1 cellular context compared by ENCODE assay signal in the genomic region with DNA sequence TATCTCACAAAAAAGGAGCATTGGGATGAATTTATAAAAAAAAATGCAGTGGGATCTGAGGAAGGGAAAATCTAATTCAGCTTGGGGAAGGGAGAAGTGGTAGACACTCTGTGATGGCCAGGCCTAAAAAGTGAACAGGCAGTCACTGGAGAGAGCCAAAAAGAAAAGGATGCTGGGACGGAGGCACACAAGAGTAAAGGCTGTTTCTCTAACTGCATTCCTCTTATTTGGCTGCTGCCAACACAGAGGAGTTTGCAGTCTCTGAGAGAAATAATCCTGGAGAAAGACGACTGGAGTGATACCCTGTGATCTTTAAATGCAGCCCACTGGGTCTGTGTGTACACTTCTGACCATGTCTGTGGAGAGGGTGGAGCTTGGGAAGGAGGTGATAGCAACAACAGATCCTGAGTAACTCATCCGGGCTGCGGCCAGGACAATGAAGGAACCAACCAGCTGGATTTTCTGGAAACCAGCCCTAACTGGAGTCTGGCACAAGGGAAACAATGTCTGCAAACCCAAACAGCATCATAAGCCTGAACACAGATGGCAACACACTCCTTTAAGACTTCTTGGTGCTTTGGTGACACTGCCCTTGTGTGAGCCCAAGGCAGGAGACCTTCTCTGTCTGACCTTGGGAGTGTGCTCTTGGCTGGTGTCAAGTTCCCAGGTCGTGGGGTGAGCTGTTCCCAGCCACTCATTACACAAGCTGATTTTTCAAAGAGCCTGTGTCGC.
TF ChIP-seq lines count a peak whose summit lies in the region.

No MANE protein-coding gene starts in this region.

TF ChIP-seq in HepG2, 621 proteins besides CTCF, POLR2A, EP300 and RAD21:
- peak; percentile 38 for TF ChIP-seq RARA (CRISPR knock-in tag; IDR thresholded peaks at IDR 0.05)
- TF ChIP-seq PAF1 (CRISPR knock-in tag; IDR thresholded peaks at IDR 0.05), result no peak
- TF ChIP-seq, protein P1, sequence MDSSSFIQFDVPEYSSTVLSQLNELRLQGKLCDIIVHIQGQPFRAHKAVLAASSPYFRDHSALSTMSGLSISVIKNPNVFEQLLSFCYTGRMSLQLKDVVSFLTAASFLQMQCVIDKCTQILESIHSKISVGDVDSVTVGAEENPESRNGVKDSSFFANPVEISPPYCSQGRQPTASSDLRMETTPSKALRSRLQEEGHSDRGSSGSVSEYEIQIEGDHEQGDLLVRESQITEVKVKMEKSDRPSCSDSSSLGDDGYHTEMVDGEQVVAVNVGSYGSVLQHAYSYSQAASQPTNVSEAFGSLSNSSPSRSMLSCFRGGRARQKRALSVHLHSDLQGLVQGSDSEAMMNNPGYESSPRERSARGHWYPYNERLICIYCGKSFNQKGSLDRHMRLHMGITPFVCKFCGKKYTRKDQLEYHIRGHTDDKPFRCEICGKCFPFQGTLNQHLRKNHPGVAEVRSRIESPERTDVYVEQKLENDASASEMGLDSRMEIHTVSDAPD (CRISPR knock-in tag; IDR thresholded peaks at IDR 0.05), result no peak
- TF ChIP-seq POLR2AphosphoS5 (IDR thresholded peaks at IDR 0.05; ENCODE audit: low read depth, low read length), result no peak
- TF ChIP-seq WIZ (CRISPR knock-in tag; IDR thresholded peaks at IDR 0.05), result no peak
- peak; percentile 49; the same call in 1 of the 2 replicates for TF ChIP-seq SIX4 (CRISPR knock-in tag; IDR thresholded peaks at IDR 0.05)
- TF ChIP-seq TEF (CRISPR knock-in tag; IDR thresholded peaks at IDR 0.05), result no peak
- TF ChIP-seq DR1 (CRISPR knock-in tag; IDR thresholded peaks at IDR 0.05), result no peak
- no peak for TF ChIP-seq TEAD2 (CRISPR knock-in tag; IDR thresholded peaks at IDR 0.05)
- no peak for TF ChIP-seq ZNF235 (CRISPR knock-in tag; IDR thresholded peaks at IDR 0.05; ENCODE audit: borderline replicate concordance)
- TF ChIP-seq, protein P2, sequence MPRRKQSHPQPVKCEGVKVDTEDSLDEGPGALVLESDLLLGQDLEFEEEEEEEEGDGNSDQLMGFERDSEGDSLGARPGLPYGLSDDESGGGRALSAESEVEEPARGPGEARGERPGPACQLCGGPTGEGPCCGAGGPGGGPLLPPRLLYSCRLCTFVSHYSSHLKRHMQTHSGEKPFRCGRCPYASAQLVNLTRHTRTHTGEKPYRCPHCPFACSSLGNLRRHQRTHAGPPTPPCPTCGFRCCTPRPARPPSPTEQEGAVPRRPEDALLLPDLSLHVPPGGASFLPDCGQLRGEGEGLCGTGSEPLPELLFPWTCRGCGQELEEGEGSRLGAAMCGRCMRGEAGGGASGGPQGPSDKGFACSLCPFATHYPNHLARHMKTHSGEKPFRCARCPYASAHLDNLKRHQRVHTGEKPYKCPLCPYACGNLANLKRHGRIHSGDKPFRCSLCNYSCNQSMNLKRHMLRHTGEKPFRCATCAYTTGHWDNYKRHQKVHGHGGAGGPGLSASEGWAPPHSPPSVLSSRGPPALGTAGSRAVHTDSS (CRISPR knock-in tag; conservative IDR thresholded peaks at IDR 0.05), result no peak
- TF ChIP-seq SIX1 (CRISPR knock-in tag; IDR thresholded peaks at IDR 0.05; ENCODE audit: borderline replicate concordance), result peak; percentile 19; the same call in 1 of the 2 replicates
- no peak for TF ChIP-seq KLF11 (CRISPR knock-in tag; IDR thresholded peaks at IDR 0.05)
- no peak for TF ChIP-seq NBN (conservative IDR thresholded peaks at IDR 0.05)
- TF ChIP-seq ZKSCAN1 (IDR thresholded peaks at IDR 0.05; ENCODE audit: low read length), result no peak
- no peak for TF ChIP-seq ZFP91 (CRISPR knock-in tag; IDR thresholded peaks at IDR 0.05; ENCODE audit: borderline replicate concordance)
- TF ChIP-seq, protein P3, sequence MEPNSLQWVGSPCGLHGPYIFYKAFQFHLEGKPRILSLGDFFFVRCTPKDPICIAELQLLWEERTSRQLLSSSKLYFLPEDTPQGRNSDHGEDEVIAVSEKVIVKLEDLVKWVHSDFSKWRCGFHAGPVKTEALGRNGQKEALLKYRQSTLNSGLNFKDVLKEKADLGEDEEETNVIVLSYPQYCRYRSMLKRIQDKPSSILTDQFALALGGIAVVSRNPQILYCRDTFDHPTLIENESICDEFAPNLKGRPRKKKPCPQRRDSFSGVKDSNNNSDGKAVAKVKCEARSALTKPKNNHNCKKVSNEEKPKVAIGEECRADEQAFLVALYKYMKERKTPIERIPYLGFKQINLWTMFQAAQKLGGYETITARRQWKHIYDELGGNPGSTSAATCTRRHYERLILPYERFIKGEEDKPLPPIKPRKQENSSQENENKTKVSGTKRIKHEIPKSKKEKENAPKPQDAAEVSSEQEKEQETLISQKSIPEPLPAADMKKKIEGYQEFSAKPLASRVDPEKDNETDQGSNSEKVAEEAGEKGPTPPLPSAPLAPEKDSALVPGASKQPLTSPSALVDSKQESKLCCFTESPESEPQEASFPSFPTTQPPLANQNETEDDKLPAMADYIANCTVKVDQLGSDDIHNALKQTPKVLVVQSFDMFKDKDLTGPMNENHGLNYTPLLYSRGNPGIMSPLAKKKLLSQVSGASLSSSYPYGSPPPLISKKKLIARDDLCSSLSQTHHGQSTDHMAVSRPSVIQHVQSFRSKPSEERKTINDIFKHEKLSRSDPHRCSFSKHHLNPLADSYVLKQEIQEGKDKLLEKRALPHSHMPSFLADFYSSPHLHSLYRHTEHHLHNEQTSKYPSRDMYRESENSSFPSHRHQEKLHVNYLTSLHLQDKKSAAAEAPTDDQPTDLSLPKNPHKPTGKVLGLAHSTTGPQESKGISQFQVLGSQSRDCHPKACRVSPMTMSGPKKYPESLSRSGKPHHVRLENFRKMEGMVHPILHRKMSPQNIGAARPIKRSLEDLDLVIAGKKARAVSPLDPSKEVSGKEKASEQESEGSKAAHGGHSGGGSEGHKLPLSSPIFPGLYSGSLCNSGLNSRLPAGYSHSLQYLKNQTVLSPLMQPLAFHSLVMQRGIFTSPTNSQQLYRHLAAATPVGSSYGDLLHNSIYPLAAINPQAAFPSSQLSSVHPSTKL (CRISPR knock-in tag; IDR thresholded peaks at IDR 0.05), result 0 out of 2 replicates have a peak, but pooled peaks have one; percentile 15
